1 cellular context compared by ENCODE assay signal in the genomic region with DNA sequence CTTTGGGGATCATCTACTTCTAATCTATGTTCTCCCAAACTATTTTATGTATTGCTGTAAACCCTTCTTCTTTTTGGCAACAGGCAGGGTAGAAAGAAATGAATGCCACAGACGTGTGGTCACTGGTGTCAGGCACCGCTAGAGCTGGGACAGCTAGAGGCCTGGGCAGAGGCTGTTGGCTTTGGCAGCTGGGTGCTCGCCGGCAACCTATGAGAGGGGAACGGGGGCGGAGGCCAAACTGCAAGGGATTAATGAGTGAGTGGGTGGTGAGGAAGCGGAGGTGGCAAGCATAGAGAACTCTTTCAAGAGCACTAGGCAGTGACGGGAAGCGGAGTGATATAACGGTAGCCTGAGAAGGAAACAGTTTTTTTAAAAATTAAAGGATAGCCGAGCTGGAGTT.
TF ChIP-seq lines count a peak whose summit lies in the region.

No MANE protein-coding gene starts in this region.

TF ChIP-seq in K562, 482 proteins besides CTCF, POLR2A, EP300 and RAD21:
- TF ChIP-seq, protein P1, sequence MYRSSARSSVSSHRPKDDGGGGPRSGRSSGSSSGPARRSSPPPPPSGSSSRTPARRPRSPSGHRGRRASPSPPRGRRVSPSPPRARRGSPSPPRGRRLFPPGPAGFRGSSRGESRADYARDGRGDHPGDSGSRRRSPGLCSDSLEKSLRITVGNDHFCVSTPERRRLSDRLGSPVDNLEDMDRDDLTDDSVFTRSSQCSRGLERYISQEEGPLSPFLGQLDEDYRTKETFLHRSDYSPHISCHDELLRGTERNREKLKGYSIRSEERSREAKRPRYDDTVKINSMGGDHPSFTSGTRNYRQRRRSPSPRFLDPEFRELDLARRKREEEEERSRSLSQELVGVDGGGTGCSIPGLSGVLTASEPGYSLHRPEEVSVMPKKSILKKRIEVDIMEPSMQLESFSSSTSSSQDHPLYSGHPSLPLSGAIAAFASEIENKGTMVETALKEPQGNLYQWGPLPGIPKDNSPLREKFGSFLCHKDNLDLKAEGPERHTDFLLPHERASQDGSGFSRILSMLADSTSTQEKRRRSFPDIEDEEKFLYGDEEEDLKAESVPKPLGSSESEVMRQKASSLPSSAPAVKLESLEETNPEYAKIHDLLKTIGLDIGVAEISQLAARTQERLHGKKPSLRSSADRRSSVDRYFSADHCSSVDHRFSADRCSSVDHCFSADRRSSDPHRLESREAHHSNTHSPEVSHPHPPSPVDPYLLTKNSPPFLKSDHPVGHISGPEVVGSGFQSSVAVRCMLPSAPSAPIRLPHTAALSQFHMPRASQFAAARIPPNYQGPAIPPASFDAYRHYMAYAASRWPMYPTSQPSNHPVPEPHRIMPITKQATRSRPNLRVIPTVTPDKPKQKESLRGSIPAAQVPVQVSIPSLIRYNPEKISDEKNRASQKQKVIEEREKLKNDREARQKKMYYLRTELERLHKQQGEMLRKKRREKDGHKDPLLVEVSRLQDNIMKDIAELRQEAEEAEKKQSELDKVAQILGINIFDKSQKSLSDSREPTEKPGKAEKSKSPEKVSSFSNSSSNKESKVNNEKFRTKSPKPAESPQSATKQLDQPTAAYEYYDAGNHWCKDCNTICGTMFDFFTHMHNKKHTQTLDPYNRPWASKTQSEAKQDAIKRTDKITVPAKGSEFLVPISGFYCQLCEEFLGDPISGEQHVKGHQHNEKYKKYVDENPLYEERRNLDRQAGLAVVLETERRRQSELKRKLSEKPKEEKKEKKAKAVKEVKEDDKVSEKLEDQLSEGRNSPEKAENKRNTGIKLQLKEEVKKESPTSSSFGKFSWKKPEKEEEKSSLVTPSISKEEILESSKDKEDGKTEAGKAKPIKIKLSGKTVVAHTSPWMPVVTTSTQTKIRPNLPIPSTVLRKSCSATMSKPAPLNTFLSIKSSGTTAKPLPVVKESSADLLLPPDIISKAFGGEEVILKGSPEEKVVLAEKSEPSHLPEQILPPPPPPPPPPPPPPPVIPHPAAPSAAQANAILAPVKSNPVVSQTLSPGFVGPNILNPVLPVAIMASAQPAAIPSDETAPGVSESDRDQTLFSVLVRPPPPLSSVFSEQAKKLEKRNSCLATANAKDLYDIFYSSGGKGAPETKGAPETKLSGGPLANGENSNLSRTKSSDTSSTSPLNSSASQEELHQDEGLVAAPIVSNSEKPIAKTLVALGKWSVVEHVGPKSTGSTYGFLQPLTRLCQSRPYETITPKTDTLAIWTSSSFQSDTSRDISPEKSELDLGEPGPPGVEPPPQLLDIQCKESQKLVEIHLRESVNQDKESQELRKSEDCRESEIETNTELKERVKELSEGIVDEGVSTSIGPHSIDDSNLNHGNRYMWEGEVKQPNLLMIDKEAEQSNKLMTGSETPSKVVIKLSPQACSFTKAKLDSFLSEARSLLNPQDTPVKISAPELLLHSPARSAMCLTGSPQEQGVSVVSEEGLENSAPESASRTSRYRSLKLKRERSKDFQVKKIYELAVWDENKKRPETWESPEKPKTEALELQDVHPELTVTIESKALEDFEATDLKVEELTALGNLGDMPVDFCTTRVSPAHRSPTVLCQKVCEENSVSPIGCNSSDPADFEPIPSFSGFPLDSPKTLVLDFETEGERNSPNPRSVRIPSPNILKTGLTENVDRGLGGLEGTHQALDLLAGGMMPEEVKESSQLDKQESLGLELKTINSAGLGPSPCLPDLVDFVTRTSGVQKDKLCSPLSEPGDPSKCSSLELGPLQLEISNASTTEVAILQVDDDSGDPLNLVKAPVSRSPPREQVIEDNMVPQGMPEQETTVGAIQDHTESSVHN (IDR thresholded peaks at IDR 0.05; ENCODE audit: borderline replicate concordance in 1 of 2, low read depth in 1 of 2) = no peak
- TF ChIP-seq, protein P2, sequence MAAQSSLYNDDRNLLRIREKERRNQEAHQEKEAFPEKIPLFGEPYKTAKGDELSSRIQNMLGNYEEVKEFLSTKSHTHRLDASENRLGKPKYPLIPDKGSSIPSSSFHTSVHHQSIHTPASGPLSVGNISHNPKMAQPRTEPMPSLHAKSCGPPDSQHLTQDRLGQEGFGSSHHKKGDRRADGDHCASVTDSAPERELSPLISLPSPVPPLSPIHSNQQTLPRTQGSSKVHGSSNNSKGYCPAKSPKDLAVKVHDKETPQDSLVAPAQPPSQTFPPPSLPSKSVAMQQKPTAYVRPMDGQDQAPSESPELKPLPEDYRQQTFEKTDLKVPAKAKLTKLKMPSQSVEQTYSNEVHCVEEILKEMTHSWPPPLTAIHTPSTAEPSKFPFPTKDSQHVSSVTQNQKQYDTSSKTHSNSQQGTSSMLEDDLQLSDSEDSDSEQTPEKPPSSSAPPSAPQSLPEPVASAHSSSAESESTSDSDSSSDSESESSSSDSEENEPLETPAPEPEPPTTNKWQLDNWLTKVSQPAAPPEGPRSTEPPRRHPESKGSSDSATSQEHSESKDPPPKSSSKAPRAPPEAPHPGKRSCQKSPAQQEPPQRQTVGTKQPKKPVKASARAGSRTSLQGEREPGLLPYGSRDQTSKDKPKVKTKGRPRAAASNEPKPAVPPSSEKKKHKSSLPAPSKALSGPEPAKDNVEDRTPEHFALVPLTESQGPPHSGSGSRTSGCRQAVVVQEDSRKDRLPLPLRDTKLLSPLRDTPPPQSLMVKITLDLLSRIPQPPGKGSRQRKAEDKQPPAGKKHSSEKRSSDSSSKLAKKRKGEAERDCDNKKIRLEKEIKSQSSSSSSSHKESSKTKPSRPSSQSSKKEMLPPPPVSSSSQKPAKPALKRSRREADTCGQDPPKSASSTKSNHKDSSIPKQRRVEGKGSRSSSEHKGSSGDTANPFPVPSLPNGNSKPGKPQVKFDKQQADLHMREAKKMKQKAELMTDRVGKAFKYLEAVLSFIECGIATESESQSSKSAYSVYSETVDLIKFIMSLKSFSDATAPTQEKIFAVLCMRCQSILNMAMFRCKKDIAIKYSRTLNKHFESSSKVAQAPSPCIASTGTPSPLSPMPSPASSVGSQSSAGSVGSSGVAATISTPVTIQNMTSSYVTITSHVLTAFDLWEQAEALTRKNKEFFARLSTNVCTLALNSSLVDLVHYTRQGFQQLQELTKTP (IDR thresholded peaks at IDR 0.05; ENCODE audit: low read depth in 1 of 2, partially characterized antibody in 2 of 2) = no peak
- TF ChIP-seq EGR1 (conservative IDR thresholded peaks at IDR 0.05) = peak; percentile 77
